Comparison of ENCODE assay signal across 1 cellular context in the genomic region with DNA sequence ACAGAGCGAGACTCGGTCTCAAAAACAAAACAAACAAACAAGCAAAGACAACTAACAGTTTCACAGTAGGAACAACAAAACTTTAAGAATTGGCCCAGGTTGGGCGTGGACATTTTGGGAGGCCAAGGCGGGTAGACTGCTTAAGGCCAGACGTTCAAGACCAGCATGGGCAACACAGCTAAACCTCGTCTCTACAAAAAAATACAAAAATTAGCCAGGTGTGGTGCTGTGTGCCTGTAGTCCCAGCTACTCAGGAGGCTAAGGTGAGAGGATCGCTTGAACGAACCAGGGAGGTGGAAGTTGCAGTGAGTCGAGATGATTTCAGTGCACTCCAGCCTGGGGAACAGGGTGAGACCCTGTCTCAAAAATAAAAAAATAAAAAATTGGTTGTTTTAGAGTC.
TF ChIP-seq lines count a peak whose summit lies in the region.

No MANE protein-coding gene starts in this region.

TF ChIP-seq in GM23338, 12 proteins besides CTCF, POLR2A, EP300 and RAD21 (continued from another document):
- TF ChIP-seq, protein P1, sequence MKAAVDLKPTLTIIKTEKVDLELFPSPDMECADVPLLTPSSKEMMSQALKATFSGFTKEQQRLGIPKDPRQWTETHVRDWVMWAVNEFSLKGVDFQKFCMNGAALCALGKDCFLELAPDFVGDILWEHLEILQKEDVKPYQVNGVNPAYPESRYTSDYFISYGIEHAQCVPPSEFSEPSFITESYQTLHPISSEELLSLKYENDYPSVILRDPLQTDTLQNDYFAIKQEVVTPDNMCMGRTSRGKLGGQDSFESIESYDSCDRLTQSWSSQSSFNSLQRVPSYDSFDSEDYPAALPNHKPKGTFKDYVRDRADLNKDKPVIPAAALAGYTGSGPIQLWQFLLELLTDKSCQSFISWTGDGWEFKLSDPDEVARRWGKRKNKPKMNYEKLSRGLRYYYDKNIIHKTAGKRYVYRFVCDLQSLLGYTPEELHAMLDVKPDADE (IDR thresholded peaks at IDR 0.05): no peak
